In genomic region chr11:119531091-119531490, GRCh38 we compare ENCODE assay signal across 18 cellular contexts.
"Had no signal": no experiment of that assay in that cellular context is flagged by ENCODE, and none has a peak within 500 bp of the region (broad histone marks: within the 10 kb centered on the region; RNA-seq: fewer than 3 reads in every experiment).

No MANE protein-coding gene starts in this region.

- FAIRE-seq: endothelial cell of umbilical vein, small intestine had no signal

- H3K4me3 Mint-ChIP-seq: memory B cell; natural killer cell treated with Interleukin-12 subunit alpha and Interleukin-12 subunit beta and Interleukin-15 and Interleukin-18, amount 100 ng/mL, for 72 hours; stimulated activated effector memory CD8-positive, alpha-beta T cell treated with anti-CD3 and anti-CD28 coated beads, Interleukin-12 subunit alpha, Interleukin-12 subunit beta, amount 100 ng/mL, for 72 hours; stimulated activated naive CD8-positive, alpha-beta T cell treated with anti-CD3 and anti-CD28 coated beads, Interleukin-15, Interleukin-2, amounts not matched to agents 100 ng/mL and 50 ng/mL, for 24 hours had no signal

- H3K27me3 ChIP-seq: upper lobe of left lung, vagina had no signal

- H3K9me3 ChIP-seq: left lung, lower lobe of right lung, psoas muscle, tibial artery, upper lobe of left lung, vagina had no signal

- ATAC-seq: foreskin keratinocyte; left lung; lower lobe of right lung; natural killer cell treated with Interleukin-12 subunit alpha and Interleukin-12 subunit beta and Interleukin-15 and Interleukin-18, amount 100 ng/mL, for 72 hours; psoas muscle; stimulated activated effector memory CD8-positive, alpha-beta T cell treated with anti-CD3 and anti-CD28 coated beads, Interleukin-12 subunit alpha, Interleukin-12 subunit beta, amount 100 ng/mL, for 72 hours had no signal

- H2AFZ ChIP-seq: parathyroid adenoma had no signal

- H3K79me2 ChIP-seq: parathyroid adenoma had no signal

- H3K27ac ChIP-seq: foreskin keratinocyte, left lung, lower lobe of right lung, parathyroid adenoma, psoas muscle, tibial artery, upper lobe of left lung, vagina had no signal

- H3K4me1 ChIP-seq: foreskin keratinocyte, parathyroid adenoma, psoas muscle, tibial artery, upper lobe of left lung had no signal

- H3K4me3 ChIP-seq: left lung, lower lobe of right lung, psoas muscle, tibial artery, upper lobe of left lung, vagina had no signal

- H3K9me3 Mint-ChIP-seq: memory B cell; natural killer cell treated with Interleukin-12 subunit alpha and Interleukin-12 subunit beta and Interleukin-15 and Interleukin-18, amount 100 ng/mL, for 72 hours; stimulated activated effector memory CD8-positive, alpha-beta T cell treated with anti-CD3 and anti-CD28 coated beads, Interleukin-12 subunit alpha, Interleukin-12 subunit beta, amount 100 ng/mL, for 72 hours; stimulated activated naive CD8-positive, alpha-beta T cell treated with anti-CD3 and anti-CD28 coated beads, Interleukin-15, Interleukin-2, amounts not matched to agents 100 ng/mL and 50 ng/mL, for 24 hours had no signal

- H3K27ac Mint-ChIP-seq: memory B cell; natural killer cell treated with Interleukin-12 subunit alpha and Interleukin-12 subunit beta and Interleukin-15 and Interleukin-18, amount 100 ng/mL, for 72 hours; stimulated activated effector memory CD8-positive, alpha-beta T cell treated with anti-CD3 and anti-CD28 coated beads, Interleukin-12 subunit alpha, Interleukin-12 subunit beta, amount 100 ng/mL, for 72 hours; stimulated activated naive CD8-positive, alpha-beta T cell treated with anti-CD3 and anti-CD28 coated beads, Interleukin-15, Interleukin-2, amounts not matched to agents 100 ng/mL and 50 ng/mL, for 24 hours had no signal

- H3K9ac ChIP-seq: parathyroid adenoma had no signal

- DNase-seq: foreskin keratinocyte; left lung; lower lobe of right lung; midbrain; psoas muscle; retina; stimulated activated CD4-positive, alpha-beta T cell treated with anti-CD3 and anti-CD28 coated beads, Interleukin-4, amount 100 ng/mL, for 1 hour; stimulated activated CD8-positive, alpha-beta memory T cell treated with anti-CD3 and anti-CD28 coated beads, Interleukin-4, amount 100 ng/mL, for 48 hours had no signal

- H3K36me3 ChIP-seq: left lung, lower lobe of right lung, tibial artery, upper lobe of left lung, vagina had no signal

- H3K36me3 Mint-ChIP-seq: memory B cell; natural killer cell treated with Interleukin-12 subunit alpha and Interleukin-12 subunit beta and Interleukin-15 and Interleukin-18, amount 100 ng/mL, for 72 hours; stimulated activated effector memory CD8-positive, alpha-beta T cell treated with anti-CD3 and anti-CD28 coated beads, Interleukin-12 subunit alpha, Interleukin-12 subunit beta, amount 100 ng/mL, for 72 hours had no signal
